Comparison of ENCODE assay signal across 32 cellular contexts in the genomic region with DNA sequence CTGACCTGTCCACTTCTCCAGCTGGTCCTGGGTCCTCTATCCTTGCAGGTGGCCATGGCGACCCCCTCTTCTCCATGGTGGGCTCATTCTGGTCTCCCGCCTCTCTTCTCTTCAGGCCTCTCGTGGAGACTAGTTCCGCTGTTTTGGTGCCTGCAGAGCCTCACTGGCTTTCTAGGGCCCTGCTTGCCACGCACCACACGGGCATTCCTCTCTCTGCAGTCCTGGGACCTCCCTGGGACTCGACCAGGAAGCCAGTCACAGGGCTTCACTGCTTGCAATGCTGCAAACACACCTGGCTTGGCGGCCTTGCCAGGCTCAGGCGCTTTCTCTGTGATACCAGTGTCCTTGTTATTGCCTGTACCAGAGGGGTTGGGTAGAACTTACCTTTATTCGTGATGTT. TPM values are rescaled to one million over a fixed set of nuclear protein-coding genes. Genes with fewer than 3 reads are reported as not detected.
"Had no signal": no experiment of that assay in that cellular context is flagged by ENCODE, and none has a peak within 500 bp of the region (broad histone marks: within the 10 kb centered on the region; RNA-seq: fewer than 3 reads in every experiment).

No MANE protein-coding gene starts in this region.

- H3K27ac ChIP-seq: adrenal gland, body of pancreas, brain microvascular endothelial cell, breast epithelium, VCaP had no signal

- H3K4me1 ChIP-seq: adrenal gland, body of pancreas, breast epithelium had no signal

- H3K36me3 ChIP-seq: adrenal gland, brain microvascular endothelial cell, breast epithelium had no signal

- DNase-seq: activated B cell treated with CpG ODN at 0.5 μM for 24 hours; activated CD4-positive, alpha-beta memory T cell treated with anti-CD3 and anti-CD28 coated beads, Interleukin-2, amount 10 ng/mL, durations not matched to agents 7 days and 5 days; activated CD4-positive, alpha-beta T cell treated with anti-CD3 and anti-CD28 coated beads for 1 hour; activated CD4-positive, alpha-beta T cell treated with anti-CD3 and anti-CD28 coated beads for 36 hours; activated CD4-positive, alpha-beta T cell treated with anti-CD3 and anti-CD28 coated beads for 48 hours; activated CD4-positive, alpha-beta T cell treated with anti-CD3 and anti-CD28 coated beads, Interleukin-2, amount 10 ng/mL, durations not matched to agents 7 days and 5 days; activated CD4-positive, alpha-beta T cell treated with anti-CD3 and anti-CD28 coated beads, Interleukin-2, amount 50 U/mL, for 48 hours; activated CD8-positive, alpha-beta memory T cell treated with anti-CD3 and anti-CD28 coated beads for 24 hours; activated CD8-positive, alpha-beta memory T cell treated with anti-CD3 and anti-CD28 coated beads, Interleukin-2, amount 10 ng/mL, durations not matched to agents 7 days and 5 days; activated CD8-positive, alpha-beta memory T cell treated with anti-CD3 and anti-CD28 coated beads, Interleukin-2, amount 50 U/mL, for 48 hours; activated CD8-positive, alpha-beta T cell treated with anti-CD3 and anti-CD28 coated beads, Interleukin-2, amount 10 ng/mL, durations not matched to agents 7 days and 5 days; activated effector memory CD4-positive, alpha-beta T cell treated with Interleukin-2 at 50 U/mL for 16 hours; activated gamma-delta T cell; activated naive CD4-positive, alpha-beta T cell treated with anti-CD3 and anti-CD28 coated beads, Interleukin-2, amount 10 ng/mL, durations not matched to agents 7 days and 5 days; activated naive CD4-positive, alpha-beta T cell treated with Interleukin-2 at 50 U/mL for 16 hours; activated T-cell treated with anti-CD3 and anti-CD28 coated beads, Interleukin-2, amount 50 U/mL, for 24 hours; activated T-cell treated with anti-CD3 and anti-CD28 coated beads, Interleukin-2, amount 50 U/mL, for 48 hours; adrenal gland; amniotic stem cell; body of pancreas; brain microvascular endothelial cell; caudate nucleus; cerebellar nuclear complex; T-cell; T-helper 2 cell; T-helper 9 cell had no signal

- H3K4me3 ChIP-seq: adrenal gland, body of pancreas, breast epithelium had no signal

- H3K27me3 ChIP-seq: adrenal gland, body of pancreas, brain microvascular endothelial cell, breast epithelium had no signal

- H3K9me3 ChIP-seq: adrenal gland, body of pancreas, breast epithelium had no signal

RNA-seq across cellular contexts. Expression of a gene that starts 9.1 kb away (rescaled TPM):
- total RNA-seq: activated B cell treated with CpG ODN at 0.5 μM for 24 hours; activated CD4-positive, alpha-beta memory T cell treated with anti-CD3 and anti-CD28 coated beads, Interleukin-2, amount 10 ng/mL, durations not matched to agents 7 days and 5 days; activated CD4-positive, alpha-beta T cell treated with anti-CD3 and anti-CD28 coated beads for 36 hours; activated CD4-positive, alpha-beta T cell treated with anti-CD3 and anti-CD28 coated beads, Interleukin-2, amount 10 ng/mL, durations not matched to agents 7 days and 5 days; activated CD8-positive, alpha-beta memory T cell treated with anti-CD3 and anti-CD28 coated beads, Interleukin-2, amount 10 ng/mL, durations not matched to agents 7 days and 5 days; activated CD8-positive, alpha-beta T cell treated with anti-CD3 and anti-CD28 coated beads, Interleukin-2, amount 10 ng/mL, durations not matched to agents 7 days and 5 days; activated T-helper 2 cell treated with anti-CD3 and anti-CD28 coated beads, Interferon-gamma antibody, Interleukin-2, Interleukin-4, amounts not matched to agents 10 μg/mL and 5 μg/mL and 100 μg/mL, durations not matched to agents 14 hours and 24 hours and 36 hours; astrocyte; chondrocyte; T-cell; T-helper 1 cell treated with Interleukin-12 subunit alpha and Interleukin-12 subunit beta and Interleukin-4 antibody, amounts not matched to agents 30 ng/mL and 1 ng/mL, for 36 hours had no signal
